Comparison of ENCODE assay signal across 1 cellular context in the genomic region with DNA sequence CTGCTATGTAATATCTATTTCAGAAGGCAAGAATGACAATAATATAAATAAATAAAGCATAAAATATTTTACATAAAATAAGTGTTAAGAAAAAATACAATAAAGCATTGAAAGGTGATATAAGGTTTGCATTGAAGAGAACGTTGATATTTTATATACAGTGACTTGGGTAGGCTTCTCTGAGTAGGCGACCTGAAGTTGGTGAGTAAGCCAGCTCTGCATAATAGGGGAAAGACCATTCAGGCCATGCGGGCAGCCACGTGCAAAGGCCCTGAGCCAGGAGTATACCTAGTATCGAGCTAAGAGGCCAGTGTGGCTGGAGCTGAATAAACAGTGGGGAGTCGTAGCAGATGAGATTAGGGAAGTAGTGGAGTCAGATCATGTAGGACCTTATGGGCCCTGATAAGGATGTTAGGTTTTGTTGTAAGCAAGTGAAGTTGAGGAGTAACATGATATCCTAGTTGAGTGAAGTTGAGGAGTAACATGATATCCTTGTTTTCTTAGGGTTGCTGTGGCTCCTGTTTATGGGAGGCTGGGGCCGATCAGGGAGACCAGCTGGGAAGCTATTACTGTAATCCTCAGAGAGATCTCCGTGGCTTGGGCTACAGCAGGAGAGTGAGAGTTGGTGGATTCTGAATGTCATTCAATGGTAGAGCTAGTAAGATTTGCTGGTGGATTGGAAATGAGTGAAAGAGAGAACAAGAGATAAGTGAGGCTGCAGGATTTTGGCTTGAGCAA.
TF ChIP-seq lines count a peak whose summit lies in the region.

No MANE protein-coding gene starts in this region.

TF ChIP-seq in K562, 482 proteins besides CTCF, POLR2A, EP300 and RAD21 (continued from another document and continues in another):
- TF ChIP-seq IRF1 (CRISPR knock-in tag; IDR thresholded peaks at IDR 0.05; ENCODE audit: borderline replicate concordance) (no peak), RBM34 (IDR thresholded peaks at IDR 0.05; ENCODE audit: borderline replicate concordance, insufficient read depth, low read length) (no peak), GABPA (tag; conservative IDR thresholded peaks at IDR 0.05; ENCODE audit: low read depth) (no peak; the same call in 1 of the 2 replicates), PYGO2 (tag; IDR thresholded peaks at IDR 0.05) (peak; percentile 81), ZNF507 (tag; conservative IDR thresholded peaks at IDR 0.05) (no peak), RBFOX2 (IDR thresholded peaks at IDR 0.05; ENCODE audit: low read depth, low read length) (no peak), TEAD1 (CRISPR knock-in tag; IDR thresholded peaks at IDR 0.05) (0 out of 4 replicates have a peak, but pooled peaks of 1 of the 2 experiments have one; percentile 55), MYC (IDR thresholded peaks at IDR 0.05; ENCODE audit: low read depth, low read length) (peak; percentile 100), MYC (CRISPR knock-in tag; IDR thresholded peaks at IDR 0.05; ENCODE audit: borderline replicate concordance, low read depth) (peak; percentile 77; the same call in 1 of the 2 replicates), PHF21A (IDR thresholded peaks at IDR 0.05; ENCODE audit: borderline replicate concordance, low read depth) (no peak; the same call in 1 of the 2 replicates), ILK (tag; IDR thresholded peaks at IDR 0.05; ENCODE audit: borderline replicate concordance, low read depth) (no peak), ZNF274 (IDR thresholded peaks at IDR 0.05; ENCODE audit: borderline replicate concordance, low read depth, low read length) (no peak; the same call in 1 of the 2 replicates), ZNF282 (CRISPR knock-in tag; IDR thresholded peaks at IDR 0.05) (no peak), ELF2 (CRISPR knock-in tag; IDR thresholded peaks at IDR 0.05) (no peak), MAFF (IDR thresholded peaks at IDR 0.05; ENCODE audit: low read length) (peak; percentile 36; the same call in 1 of the 2 replicates), SMAD2 (IDR thresholded peaks at IDR 0.05; ENCODE audit: low read depth, low read length) (no peak), MLLT1 (IDR thresholded peaks at IDR 0.05) (peak; percentile 90 to 94), ZBTB40 (IDR thresholded peaks at IDR 0.05) (no peak; the same call in none of the 2 replicates), ZBTB40 (CRISPR knock-in tag; IDR thresholded peaks at IDR 0.05) (no peak), ZNF124 (CRISPR knock-in tag; IDR thresholded peaks at IDR 0.05) (no peak), SETDB1 (IDR thresholded peaks at IDR 0.05; ENCODE audit: low read length) (no peak), CBX2 (IDR thresholded peaks at IDR 0.05; ENCODE audit: insufficient read depth, low read length, poor library complexity, severe bottlenecking) (no peak), GTF2F1 (IDR thresholded peaks at IDR 0.05; ENCODE audit: low read depth, low read length) (no peak), E2F4 (CRISPR knock-in tag; IDR thresholded peaks at IDR 0.05; ENCODE audit: low read depth) (no peak), TSC22D4 (tag; IDR thresholded peaks at IDR 0.05) (no peak), ATF4 (CRISPR knock-in tag; IDR thresholded peaks at IDR 0.05) (peak; percentile 35; the same call in 1 of the 2 replicates), HEY1 (CRISPR knock-in tag; IDR thresholded peaks at IDR 0.05; ENCODE audit: borderline replicate concordance) (peak; percentile 70; the same call in 1 of the 2 replicates), COPS2 (conservative IDR thresholded peaks at IDR 0.05) (no peak), ZHX1 (conservative IDR thresholded peaks at IDR 0.05; ENCODE audit: low read length) (no peak), TCFL5 (CRISPR knock-in tag; conservative IDR thresholded peaks at IDR 0.05) (no peak), ESRRA (IDR thresholded peaks at IDR 0.05; ENCODE audit: borderline replicate concordance, low read depth) (peak; percentile 67; the same call in 1 of the 2 replicates), TOE1 (IDR thresholded peaks at IDR 0.05; ENCODE audit: borderline replicate concordance) (peak; percentile 88), TOE1 (CRISPR knock-in tag; IDR thresholded peaks at IDR 0.05; ENCODE audit: borderline replicate concordance, low read depth) (peak; percentile 83; the same call in 1 of the 2 replicates), ZNF717 (CRISPR knock-in tag; IDR thresholded peaks at IDR 0.05) (no peak)
- TF ChIP-seq, protein P1, sequence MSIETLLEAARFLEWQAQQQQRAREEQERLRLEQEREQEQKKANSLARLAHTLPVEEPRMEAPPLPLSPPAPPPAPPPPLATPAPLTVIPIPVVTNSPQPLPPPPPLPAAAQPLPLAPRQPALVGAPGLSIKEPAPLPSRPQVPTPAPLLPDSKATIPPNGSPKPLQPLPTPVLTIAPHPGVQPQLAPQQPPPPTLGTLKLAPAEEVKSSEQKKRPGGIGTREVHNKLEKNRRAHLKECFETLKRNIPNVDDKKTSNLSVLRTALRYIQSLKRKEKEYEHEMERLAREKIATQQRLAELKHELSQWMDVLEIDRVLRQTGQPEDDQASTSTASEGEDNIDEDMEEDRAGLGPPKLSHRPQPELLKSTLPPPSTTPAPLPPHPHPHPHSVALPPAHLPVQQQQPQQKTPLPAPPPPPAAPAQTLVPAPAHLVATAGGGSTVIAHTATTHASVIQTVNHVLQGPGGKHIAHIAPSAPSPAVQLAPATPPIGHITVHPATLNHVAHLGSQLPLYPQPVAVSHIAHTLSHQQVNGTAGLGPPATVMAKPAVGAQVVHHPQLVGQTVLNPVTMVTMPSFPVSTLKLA (conservative IDR thresholded peaks at IDR 0.05): peak; percentile 99
- TF ChIP-seq, protein P2, sequence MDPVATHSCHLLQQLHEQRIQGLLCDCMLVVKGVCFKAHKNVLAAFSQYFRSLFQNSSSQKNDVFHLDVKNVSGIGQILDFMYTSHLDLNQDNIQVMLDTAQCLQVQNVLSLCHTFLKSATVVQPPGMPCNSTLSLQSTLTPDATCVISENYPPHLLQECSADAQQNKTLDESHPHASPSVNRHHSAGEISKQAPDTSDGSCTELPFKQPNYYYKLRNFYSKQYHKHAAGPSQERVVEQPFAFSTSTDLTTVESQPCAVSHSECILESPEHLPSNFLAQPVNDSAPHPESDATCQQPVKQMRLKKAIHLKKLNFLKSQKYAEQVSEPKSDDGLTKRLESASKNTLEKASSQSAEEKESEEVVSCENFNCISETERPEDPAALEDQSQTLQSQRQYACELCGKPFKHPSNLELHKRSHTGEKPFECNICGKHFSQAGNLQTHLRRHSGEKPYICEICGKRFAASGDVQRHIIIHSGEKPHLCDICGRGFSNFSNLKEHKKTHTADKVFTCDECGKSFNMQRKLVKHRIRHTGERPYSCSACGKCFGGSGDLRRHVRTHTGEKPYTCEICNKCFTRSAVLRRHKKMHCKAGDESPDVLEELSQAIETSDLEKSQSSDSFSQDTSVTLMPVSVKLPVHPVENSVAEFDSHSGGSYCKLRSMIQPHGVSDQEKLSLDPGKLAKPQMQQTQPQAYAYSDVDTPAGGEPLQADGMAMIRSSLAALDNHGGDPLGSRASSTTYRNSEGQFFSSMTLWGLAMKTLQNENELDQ (CRISPR knock-in tag; IDR thresholded peaks at IDR 0.05; ENCODE audit: borderline replicate concordance): no peak
